Comparison of ENCODE assay signal across 2 cellular contexts in genomic region chr16:88738167-88739084, GRCh38.
TF ChIP-seq lines count a peak whose summit lies in the region.

No MANE protein-coding gene starts in this region.

TF ChIP-seq in IMR-90, 13 proteins besides CTCF, POLR2A, EP300 and RAD21:
- TF ChIP-seq ELK1 (IDR thresholded peaks at IDR 0.05; ENCODE audit: borderline replicate concordance, low read depth, low read length): no peak

TF ChIP-seq in H1, 55 proteins besides CTCF, POLR2A, EP300 and RAD21:
- TF ChIP-seq PHF8 (conservative IDR thresholded peaks at IDR 0.05; ENCODE audit: low read depth, low read length) (no peak), CHD7 (IDR thresholded peaks at IDR 0.05; ENCODE audit: insufficient replicate concordance, low read length) (no peak), JUN (IDR thresholded peaks at IDR 0.05; ENCODE audit: low read depth, low read length) (no peak), GTF2F1 (IDR thresholded peaks at IDR 0.05; ENCODE audit: borderline replicate concordance, low read depth, low read length) (no peak), SIN3A (conservative IDR thresholded peaks at IDR 0.05 in 1 of 2, IDR thresholded peaks at IDR 0.05 in 1 of 2; ENCODE audit: low read depth in 1 of 2, low read length in 2 of 2) (no peak), CBX8 (IDR thresholded peaks at IDR 0.05; ENCODE audit: borderline replicate concordance, low read depth, low read length) (no peak), JUND (IDR thresholded peaks at IDR 0.05; ENCODE audit: low read length) (no peak), RBBP5 (IDR thresholded peaks at IDR 0.05; ENCODE audit: borderline replicate concordance, low read depth, low read length) (no peak)
